ENCODE assay signal across 1 cellular context in the genomic region with DNA sequence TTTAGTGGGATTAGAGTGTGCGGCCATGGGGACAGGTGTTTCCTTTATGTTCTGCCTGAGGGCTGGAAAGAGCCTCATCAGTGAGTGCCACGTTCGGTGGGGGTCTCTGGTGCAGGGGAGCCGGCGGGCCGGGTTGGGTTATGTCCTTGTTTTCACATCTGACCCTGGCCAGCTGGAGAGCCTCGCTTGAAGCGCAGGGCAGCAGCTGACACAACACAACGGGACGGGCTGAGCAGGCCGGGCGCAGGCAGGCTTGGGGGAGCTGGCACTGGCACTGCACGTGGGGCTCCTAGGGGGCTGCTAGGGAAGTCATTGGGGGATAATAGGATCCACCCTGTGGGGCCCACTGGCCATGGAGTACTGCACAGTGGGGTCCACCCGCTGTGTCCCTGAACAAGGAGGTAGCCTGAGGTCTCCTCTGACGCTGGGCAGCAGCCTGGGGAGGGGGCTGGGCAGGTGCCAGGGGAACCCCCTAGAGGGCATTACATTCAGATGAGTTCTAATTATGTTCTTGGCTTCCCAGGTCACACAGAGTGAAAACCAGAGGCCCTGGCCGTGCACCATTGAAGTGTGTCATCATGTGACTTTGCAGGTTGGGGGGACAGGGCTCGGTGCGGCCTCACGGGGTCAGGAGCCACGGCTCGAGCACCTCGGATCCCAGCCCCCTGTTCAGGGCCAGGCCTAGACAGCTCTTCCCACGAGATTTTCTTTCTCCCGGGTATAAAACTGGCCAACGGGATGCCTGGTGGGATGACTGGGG.
TF ChIP-seq lines count a peak whose summit lies in the region.

No MANE protein-coding gene starts in this region.

TF ChIP-seq in H1, 55 proteins besides CTCF, POLR2A, EP300 and RAD21:
- TF ChIP-seq CBX8 (IDR thresholded peaks at IDR 0.05; ENCODE audit: borderline replicate concordance, low read depth, low read length) (no peak), BRCA1 (IDR thresholded peaks at IDR 0.05; ENCODE audit: low read depth, low read length) (no peak), POU5F1 (IDR thresholded peaks at IDR 0.05; ENCODE audit: low read depth, low read length) (no peak), CHD2 (IDR thresholded peaks at IDR 0.05; ENCODE audit: low read length) (no peak), SP2 (IDR thresholded peaks at IDR 0.05; ENCODE audit: low read length) (no peak), CEBPB (IDR thresholded peaks at IDR 0.05; ENCODE audit: low read depth, low read length) (no peak), FOSL1 (IDR thresholded peaks at IDR 0.05; ENCODE audit: insufficient read depth, low read depth, low read length) (no peak), CHD1 (IDR thresholded peaks at IDR 0.05; ENCODE audit: low read depth, low read length) (no peak), RBBP5 (IDR thresholded peaks at IDR 0.05; ENCODE audit: borderline replicate concordance, low read depth, low read length) (no peak), CREB1 (IDR thresholded peaks at IDR 0.05) (no peak), SUZ12 (IDR thresholded peaks at IDR 0.05; ENCODE audit: low read length) (no peak), ASH2L (IDR thresholded peaks at IDR 0.05; ENCODE audit: low read length) (no peak), BCL11A (IDR thresholded peaks at IDR 0.05; ENCODE audit: low read depth in 2 of 2, low read length in 2 of 2) (no peak), ATF2 (IDR thresholded peaks at IDR 0.05; ENCODE audit: low read length) (no peak), KDM4A (IDR thresholded peaks at IDR 0.05; ENCODE audit: low read depth, low read length, severe bottlenecking) (no peak), EZH2 (IDR thresholded peaks at IDR 0.05; ENCODE audit: low read depth, low read length, severe bottlenecking) (no peak), NANOG (IDR thresholded peaks at IDR 0.05; ENCODE audit: insufficient read depth, low read depth, low read length, poor library complexity, severe bottlenecking) (no peak)
- TF ChIP-seq, protein P1, sequence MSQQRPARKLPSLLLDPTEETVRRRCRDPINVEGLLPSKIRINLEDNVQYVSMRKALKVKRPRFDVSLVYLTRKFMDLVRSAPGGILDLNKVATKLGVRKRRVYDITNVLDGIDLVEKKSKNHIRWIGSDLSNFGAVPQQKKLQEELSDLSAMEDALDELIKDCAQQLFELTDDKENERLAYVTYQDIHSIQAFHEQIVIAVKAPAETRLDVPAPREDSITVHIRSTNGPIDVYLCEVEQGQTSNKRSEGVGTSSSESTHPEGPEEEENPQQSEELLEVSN (IDR thresholded peaks at IDR 0.05) = no peak
- TF ChIP-seq, protein P2, sequence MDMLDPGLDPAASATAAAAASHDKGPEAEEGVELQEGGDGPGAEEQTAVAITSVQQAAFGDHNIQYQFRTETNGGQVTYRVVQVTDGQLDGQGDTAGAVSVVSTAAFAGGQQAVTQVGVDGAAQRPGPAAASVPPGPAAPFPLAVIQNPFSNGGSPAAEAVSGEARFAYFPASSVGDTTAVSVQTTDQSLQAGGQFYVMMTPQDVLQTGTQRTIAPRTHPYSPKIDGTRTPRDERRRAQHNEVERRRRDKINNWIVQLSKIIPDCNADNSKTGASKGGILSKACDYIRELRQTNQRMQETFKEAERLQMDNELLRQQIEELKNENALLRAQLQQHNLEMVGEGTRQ (IDR thresholded peaks at IDR 0.05; ENCODE audit: low read length) = no peak
